ENCODE assay signal across 15 cellular contexts in the genomic region with DNA sequence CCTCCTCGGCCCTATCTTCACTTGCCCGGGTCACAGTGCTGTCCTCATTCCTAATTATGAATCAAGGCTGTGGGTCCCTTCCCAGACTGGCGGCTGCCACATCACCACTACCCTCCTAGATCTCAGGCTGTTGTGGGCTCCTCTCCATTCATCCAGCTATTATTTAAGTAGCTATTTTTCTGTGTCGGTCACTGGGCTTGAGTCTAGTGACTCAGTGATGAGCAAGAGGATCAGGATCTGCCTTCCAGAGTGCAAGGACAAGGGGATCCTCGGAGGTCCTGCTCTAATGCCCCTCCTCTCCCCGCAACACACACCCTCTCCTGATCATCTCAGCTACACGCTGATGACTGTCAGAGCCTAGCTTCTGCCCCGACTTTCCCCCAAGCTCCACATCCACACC. TPM values are rescaled to one million over a fixed set of nuclear protein-coding genes. Genes with fewer than 3 reads are reported as not detected.
DNase-seq lines count a peak whose midpoint lies in the region; ATAC-seq and TF ChIP-seq lines count a peak whose summit lies in the region.
"Had no signal": no experiment of that assay in that cellular context is flagged by ENCODE, and none has a peak within 500 bp of the region (broad histone marks: within the 10 kb centered on the region; RNA-seq: fewer than 3 reads in every experiment).

No MANE protein-coding gene starts in this region.

- H3K4me3 ChIP-seq in BJ (ENCODE audit: low read depth, low read length) (no peak overlapping the region), PC-3 (ENCODE audit: low read length) (peak overlapping the region; percentile 15; the same call in 1 of the 2 replicates), choroid plexus epithelial cell (ENCODE audit: low read depth, low read length) (no peak overlapping the region), neuronal stem cell (ENCODE audit: low read length in 2 of 2) (no peak overlapping the region), MM.1S (ENCODE audit: low read length) (no peak overlapping the region)
- no peak overlapping the region for H3K4me3 ChIP-seq in CD8-positive, alpha-beta memory T cell (ENCODE audit: low read length)
- H3K4me3 ChIP-seq: ascending aorta had no signal

- WGBS in neuronal stem cell (ENCODE audit: extremely low coverage in 2 of 2, insufficient read length in 2 of 2, insufficient replicate concordance in 1 of 2), 2 donors: no CpG with 5 or more reads among the region's 8 CpGs

- H3K27ac ChIP-seq in PC-3 (ENCODE audit: low read length) (no peak overlapping the region), neuronal stem cell (replicated peaks; ENCODE audit: low read length) (no peak overlapping the region), MM.1S (ENCODE audit: low read length) (no peak overlapping the region)
- no peak overlapping the region for H3K27ac ChIP-seq in CD8-positive, alpha-beta memory T cell (ENCODE audit: low read depth, low read length)
- H3K27ac ChIP-seq: ascending aorta, C4-2B, neutrophil had no signal

- CTCF ChIA-PET in BJ (lab: Yijun Ruan, JAX) (interaction anchor here (0.6 to 2.3 kb wide), 7 partner anchors 24 to 371 kb away, joined by 3 to 14 read pairs (median 4); no protein-coding TSS in a partner anchor), PC-3 (lab: Charles Lee) (interaction anchor here (0.7 kb wide), 1 partner anchor 157 kb away, joined by 3 read pairs; no protein-coding TSS in a partner anchor)
- CTCF ChIA-PET in CD8-positive, alpha-beta memory T cell (lab: Charles Lee): interaction anchor here (1.3 kb wide), 1 partner anchor 371 kb away, joined by 5 read pairs; no protein-coding TSS in a partner anchor

- H4K20me1 ChIP-seq in PC-3 (ENCODE audit: low read length) (no peaks in the 10 kb centered on the region), MM.1S (ENCODE audit: insufficient read depth, low read length) (no peaks in the 10 kb centered on the region)

- no peak overlapping the region for H4K91ac ChIP-seq in neuronal stem cell (ENCODE audit: low read depth, low read length, poor library complexity)

- H2BK5ac ChIP-seq in neuronal stem cell (ENCODE audit: low read length): no peak overlapping the region

- no peak overlapping the region for H3K18ac ChIP-seq in neuronal stem cell (ENCODE audit: low read length)

- H3K27me3 ChIP-seq in BJ (ENCODE audit: control insufficient read depth, insufficient read depth, low read length) (no peaks in the 10 kb centered on the region), PC-3 (ENCODE audit: low read length) (no peaks in the 10 kb centered on the region), neuronal stem cell (ENCODE audit: control insufficient read depth in 3 of 3, insufficient read depth in 3 of 3, low read depth in 1 of 3, low read length in 3 of 3) (peaks cover 0 to 52% (median 16%) of the 10 kb centered on the region in 3 experiments), MM.1S (replicated peaks; ENCODE audit: insufficient read depth, low read length) (no peaks in the 10 kb centered on the region)
- H3K27me3 ChIP-seq in CD8-positive, alpha-beta memory T cell (ENCODE audit: insufficient read depth, low read length, poor library complexity, severe bottlenecking): no peaks in the 10 kb centered on the region
- H3K27me3 ChIP-seq: ascending aorta had no signal

- H3K9me3 ChIP-seq in PC-3 (ENCODE audit: low read length) (no peaks in the 10 kb centered on the region), neuronal stem cell (replicated peaks in 1 of 2; ENCODE audit: control insufficient read depth in 2 of 2, insufficient read depth in 1 of 2, low read depth in 1 of 2, low read length in 2 of 2) (no peaks in the 10 kb centered on the region), MM.1S (replicated peaks; ENCODE audit: insufficient read depth, low read length) (no peaks in the 10 kb centered on the region)
- H3K9me3 ChIP-seq in CD8-positive, alpha-beta memory T cell (ENCODE audit: low read length): no peaks in the 10 kb centered on the region
- H3K9me3 ChIP-seq: ascending aorta, neutrophil had no signal

- H3K14ac ChIP-seq in neuronal stem cell (ENCODE audit: low read length): no peak overlapping the region

- no peaks in the 10 kb centered on the region for H3K9me2 ChIP-seq in PC-3 (replicated peaks; ENCODE audit: low read length)
- H3K9me2 ChIP-seq in MM.1S (replicated peaks; ENCODE audit: insufficient read depth, low read length): no peaks in the 10 kb centered on the region

- H3K4me1 ChIP-seq in PC-3 (ENCODE audit: insufficient read depth, low read length): peaks cover 19% of the 10 kb centered on the region
- H3K4me1 ChIP-seq in neuronal stem cell (ENCODE audit: control insufficient read depth in 2 of 2, insufficient read depth in 1 of 2, low read depth in 1 of 2, low read length in 2 of 2): peaks cover 13 to 15% of the 10 kb centered on the region in 2 donors
- no peaks in the 10 kb centered on the region for H3K4me1 ChIP-seq in CD8-positive, alpha-beta memory T cell (ENCODE audit: insufficient read depth, low read length)
- 0 out of 2 replicates have a peak, but pooled peaks cover 4% of the 10 kb centered on the region for H3K4me1 ChIP-seq in MM.1S (ENCODE audit: low read length)

- TF ChIP-seq CTCF in BJ (IDR thresholded peaks at IDR 0.05; ENCODE audit: insufficient read depth, low read depth, low read length) (no peak), PC-3 (conservative IDR thresholded peaks at IDR 0.05; ENCODE audit: low read depth, low read length) (no peak), choroid plexus epithelial cell (conservative IDR thresholded peaks at IDR 0.05; ENCODE audit: low read depth, low read length) (no peak), MM.1S (IDR thresholded peaks at IDR 0.05; ENCODE audit: low read length) (no peak)

- no peak overlapping the region for H2BK120ac ChIP-seq in neuronal stem cell (ENCODE audit: low read depth, low read length)

- H3K4me3 Mint-ChIP-seq in CD8-positive, alpha-beta memory T cell: no peak overlapping the region
- no peak overlapping the region for H3K4me3 Mint-ChIP-seq in stimulated activated effector memory CD8-positive, alpha-beta T cell treated with anti-CD3 and anti-CD28 coated beads, Interleukin-12 subunit alpha, Interleukin-12 subunit beta, amount 100 ng/mL, for 72 hours
- H3K4me3 Mint-ChIP-seq: activated T-cell treated with anti-CD3 and anti-CD28 coated beads, Interleukin-2, amount 50 U/mL, for 72 hours had no signal

- no peaks in the 10 kb centered on the region for H3K9me3 Mint-ChIP-seq in CD8-positive, alpha-beta memory T cell
- no peaks in the 10 kb centered on the region for H3K9me3 Mint-ChIP-seq in stimulated activated effector memory CD8-positive, alpha-beta T cell treated with anti-CD3 and anti-CD28 coated beads, Interleukin-12 subunit alpha, Interleukin-12 subunit beta, amount 100 ng/mL, for 72 hours
- H3K9me3 Mint-ChIP-seq: activated T-cell treated with anti-CD3 and anti-CD28 coated beads, Interleukin-2, amount 50 U/mL, for 72 hours had no signal

- no peak overlapping the region for H2BK15ac ChIP-seq in neuronal stem cell (ENCODE audit: low read length)

- H3K4me2 ChIP-seq in PC-3 (ENCODE audit: low read length) (peak overlapping the region; percentile 69), neuronal stem cell (ENCODE audit: insufficient read depth, low read length, poor library complexity, severe bottlenecking) (no peak overlapping the region), MM.1S (ENCODE audit: low read depth, low read length) (no peak overlapping the region)

- intact Hi-C loops in PC-3 (cut with micrococcal nuclease): no loop called here

- peak; percentile 20 for DNase-seq in BJ (ENCODE audit: low read depth)
- peak; percentile 77 for DNase-seq in PC-3
- peak; percentile 60 for DNase-seq in choroid plexus epithelial cell (ENCODE audit: low read depth)
- DNase-seq in neuronal stem cell (ENCODE audit: low spot score): no peak
- DNase-seq in CD8-positive, alpha-beta memory T cell: no peak
- DNase-seq in MM.1S: no peak
- DNase-seq in stimulated activated effector memory CD8-positive, alpha-beta T cell treated with anti-CD3 and anti-CD28 coated beads, Interleukin-12 subunit alpha, Interleukin-12 subunit beta, amount 100 ng/mL, for 72 hours (ENCODE audit: low spot score in 2 of 2): no peak
- DNase-seq: activated CD4-positive, alpha-beta T cell treated with anti-CD3 and anti-CD28 coated beads for 1 hour; activated T-cell treated with anti-CD3 and anti-CD28 coated beads, Interleukin-2, amount 50 U/mL, for 72 hours; NCI-H1694; NCI-H774 had no signal

- H3K27me3 Mint-ChIP-seq in CD8-positive, alpha-beta memory T cell: peaks cover 9 to 11% of the 10 kb centered on the region in 2 donors

- peak; percentile 56 for ATAC-seq in PC-3
- no peak for ATAC-seq in HG03571 (IDR thresholded peaks at IDR 0.05; ENCODE audit: unreplicated experiment)
- ATAC-seq in stimulated activated effector memory CD8-positive, alpha-beta T cell treated with anti-CD3 and anti-CD28 coated beads, Interleukin-12 subunit alpha, Interleukin-12 subunit beta, amount 100 ng/mL, for 72 hours: no peak
- ATAC-seq: activated T-cell treated with anti-CD3 and anti-CD28 coated beads, Interleukin-2, amount 50 U/mL, for 72 hours had no signal

- no peak overlapping the region for H3K23ac ChIP-seq in neuronal stem cell (ENCODE audit: low read depth, low read length, poor library complexity)

- H3K36me3 Mint-ChIP-seq in CD8-positive, alpha-beta memory T cell: no peaks in the 10 kb centered on the region
- H3K36me3 Mint-ChIP-seq in stimulated activated effector memory CD8-positive, alpha-beta T cell treated with anti-CD3 and anti-CD28 coated beads, Interleukin-12 subunit alpha, Interleukin-12 subunit beta, amount 100 ng/mL, for 72 hours: no peaks in the 10 kb centered on the region

- peaks cover 2 to 8% (median 8%) of the 10 kb centered on the region in 3 donors for H3K4me1 Mint-ChIP-seq in CD8-positive, alpha-beta memory T cell
- peaks cover 9% of the 10 kb centered on the region for H3K4me1 Mint-ChIP-seq in stimulated activated effector memory CD8-positive, alpha-beta T cell treated with anti-CD3 and anti-CD28 coated beads, Interleukin-12 subunit alpha, Interleukin-12 subunit beta, amount 100 ng/mL, for 72 hours

- H2BK12ac ChIP-seq in neuronal stem cell (ENCODE audit: low read length): no peak overlapping the region

- H3K79me2 ChIP-seq in PC-3 (ENCODE audit: low read length): no peaks in the 10 kb centered on the region
- H3K79me2 ChIP-seq in MM.1S (ENCODE audit: low read length): no peaks in the 10 kb centered on the region

- no peak overlapping the region for H2AK5ac ChIP-seq in neuronal stem cell (ENCODE audit: low read depth, low read length)

- no TSS peak for BruUV-seq in PC-3 (replicated peaks; lab: Mats Ljungman, UMichigan)

- no peak overlapping the region for H3K27ac Mint-ChIP-seq in CD8-positive, alpha-beta memory T cell
- no peak overlapping the region for H3K27ac Mint-ChIP-seq in stimulated activated effector memory CD8-positive, alpha-beta T cell treated with anti-CD3 and anti-CD28 coated beads, Interleukin-12 subunit alpha, Interleukin-12 subunit beta, amount 100 ng/mL, for 72 hours
- H3K27ac Mint-ChIP-seq: activated T-cell treated with anti-CD3 and anti-CD28 coated beads, Interleukin-2, amount 50 U/mL, for 72 hours had no signal

- H2AFZ ChIP-seq in PC-3 (ENCODE audit: low read length) (peak overlapping the region; percentile 62), neuronal stem cell (ENCODE audit: low read length) (peak overlapping the region; percentile 50), MM.1S (ENCODE audit: low read length) (no peak overlapping the region)

- H3K4ac ChIP-seq in neuronal stem cell (ENCODE audit: low read length): no peak overlapping the region

- H3K79me1 ChIP-seq in neuronal stem cell (ENCODE audit: low read depth, low read length): no peaks in the 10 kb centered on the region

- H3K36me3 ChIP-seq in BJ (ENCODE audit: control insufficient read depth, insufficient read depth, low read length): no peaks in the 10 kb centered on the region
- no peaks in the 10 kb centered on the region for H3K36me3 ChIP-seq in PC-3 (ENCODE audit: low read depth, low read length)
- no peaks in the 10 kb centered on the region for H3K36me3 ChIP-seq in neuronal stem cell (replicated peaks in 1 of 2; ENCODE audit: control insufficient read depth in 2 of 2, insufficient read depth in 2 of 2, low read length in 2 of 2)
- no peaks in the 10 kb centered on the region for H3K36me3 ChIP-seq in CD8-positive, alpha-beta memory T cell (ENCODE audit: insufficient read depth, low read length)
- H3K36me3 ChIP-seq in MM.1S (replicated peaks; ENCODE audit: insufficient read depth, low read length): no peaks in the 10 kb centered on the region
- H3K36me3 ChIP-seq: ascending aorta, neutrophil had no signal

- H3F3A ChIP-seq in PC-3 (ENCODE audit: low read length, unreplicated experiment): no peaks in the 10 kb centered on the region
- H3F3A ChIP-seq in MM.1S (ENCODE audit: insufficient read depth, low read length): no peaks in the 10 kb centered on the region

- no peak overlapping the region for H3K9ac ChIP-seq in PC-3 (ENCODE audit: low read length)
- H3K9ac ChIP-seq in neuronal stem cell (ENCODE audit: low read depth, low read length, poor library complexity): no peak overlapping the region
- no peak overlapping the region for H3K9ac ChIP-seq in MM.1S (ENCODE audit: low read length)

- POLR2A ChIA-PET in BJ (lab: Charles Lee) (no interaction called here), PC-3 (lab: Charles Lee; ENCODE audit: unreplicated experiment) (interaction anchor here (0.6 kb wide), 1 partner anchor 174 kb away, joined by 3 read pairs; no protein-coding TSS in a partner anchor)
- POLR2A ChIA-PET in CD8-positive, alpha-beta memory T cell (lab: Charles Lee): no interaction called here

- no peak overlapping the region for H4K8ac ChIP-seq in neuronal stem cell (ENCODE audit: low read depth, low read length)

RNA-seq across cellular contexts. Expression of gene CDCP2, which starts 34.1 kb away (rescaled TPM):
- not detected in 2 replicates for polyA plus RNA-seq in BJ (2011; rRNA removed)
- polyA minus RNA-seq in BJ (2011; rRNA and poly(A)+ RNA removed): not detected in 2 replicates
- 0.35 TPM in 1 of 2 replicates, not detected in the other for total RNA-seq in PC-3 (2014; rRNA removed)
- polyA plus RNA-seq in neuronal stem cell (2013, experiment 1 of 2): 0.03 TPM
- 0.03 TPM for polyA plus RNA-seq in neuronal stem cell (2013, experiment 2 of 2)
- not detected for total RNA-seq in CD8-positive, alpha-beta memory T cell
- polyA plus RNA-seq in CD8-positive, alpha-beta memory T cell: not detected
- total RNA-seq: activated T-cell treated with anti-CD3 and anti-CD28 coated beads, Interleukin-2, amount 50 U/mL, for 72 hours; ascending aorta had no signal

Comparison
In these comparisons a context has a peak if more than half of its experiments do, and no peak if none do; other contexts are left out.
1. DNase-seq: peak in BJ (single experiment), PC-3 (single experiment) and choroid plexus epithelial cell (single experiment); none in neuronal stem cell (single experiment), CD8-positive, alpha-beta memory T cell (0 of 5), MM.1S (single experiment) and stimulated activated effector memory CD8-positive, alpha-beta T cell treated with anti-CD3 and anti-CD28 coated beads, Interleukin-12 subunit alpha, Interleukin-12 subunit beta, amount 100 ng/mL, for 72 hours (0 of 2).